In genomic region chr14:75293920-75294648, GRCh38 we compare ENCODE assay signal across 8 cellular contexts. TPM values are rescaled to one million over a fixed set of nuclear protein-coding genes. Genes with fewer than 3 reads are reported as not detected.
A peak's percentile ranks its signal among the peaks of the same experiment; 100 is the strongest.
DNase-seq lines count a peak whose midpoint lies in the region; ATAC-seq lines count a peak whose summit lies in the region.

No MANE protein-coding gene starts in this region.

- DNase-seq in AML-193 (lab: John Stamatoyannopoulos, UW) (peak; percentile 83 to 85), GM19240 (ENCODE audit: insufficient read length, low spot score) (peak; percentile 87), NCI-H510A treated with DMSO at 0.1 percent for 48 hours (lab: John Stamatoyannopoulos, UW) (peak; percentile 93), cerebellum (ENCODE audit: low spot score) (peak; percentile 99), kidney glomerular epithelial cell (lab: John Stamatoyannopoulos, UW) (peak; percentile 96)
- DNase-seq in activated CD4-positive, alpha-beta T cell treated with anti-CD3 and anti-CD28 coated beads for 24 hours (ENCODE audit: low read depth in 2 of 2) = peak; percentile 88 to 89
- peak; percentile 84 to 93 for DNase-seq in stimulated activated CD4-positive, alpha-beta T cell treated with anti-CD3 and anti-CD28 coated beads, Interleukin-15, amount 100 ng/mL, for 48 hours (ENCODE audit: low read depth in 2 of 2)

- peak; percentile 92 for ATAC-seq in HG03439 (IDR thresholded peaks at IDR 0.05; ENCODE audit: unreplicated experiment)

RNA-seq across cellular contexts. Expression of gene FOS, which starts 15.5 kb away (rescaled TPM):
- total RNA-seq in cerebellum = 36.3 TPM

Comparison
In these comparisons a context has a peak if more than half of its experiments do, and no peak if none do; other contexts are left out.
1. Peak in every context shown above with its lines: DNase-seq and ATAC-seq.